In the genomic region with DNA sequence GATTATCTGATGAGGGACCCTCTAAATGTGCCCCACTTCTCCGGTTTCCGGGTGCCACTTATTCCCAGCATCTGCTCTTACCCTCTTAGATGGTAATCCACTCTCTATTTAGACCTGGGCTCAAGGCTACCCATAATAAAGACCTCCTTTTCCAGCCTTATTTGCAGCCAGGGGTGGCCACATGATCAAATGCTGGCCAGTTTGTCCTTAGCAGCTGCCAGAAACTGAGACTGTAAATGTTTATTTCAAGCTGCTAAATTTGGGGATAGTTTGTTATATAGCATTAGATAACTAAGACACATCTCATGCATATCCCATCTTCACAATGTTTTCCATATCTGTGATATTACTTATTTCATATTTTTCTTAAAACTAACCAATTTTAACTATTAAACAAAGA, we compare ENCODE assay signal across 32 cellular contexts. TPM values are rescaled to one million over a fixed set of nuclear protein-coding genes. Genes with fewer than 3 reads are reported as not detected.
"Had no signal": no experiment of that assay in that cellular context is flagged by ENCODE, and none has a peak within 500 bp of the region (broad histone marks: within the 10 kb centered on the region; RNA-seq: fewer than 3 reads in every experiment).

No MANE protein-coding gene starts in this region.

- H3K36me3 ChIP-seq: adrenal gland, cardiac muscle cell, colonic mucosa, ovary, right atrium auricular region, thoracic aorta, uterus had no signal

- H3K4me3 ChIP-seq: adrenal gland, body of pancreas, cardiac muscle cell, colonic mucosa, left lung, lower lobe of right lung, mucosa of descending colon, ovary, psoas muscle, right atrium auricular region, spleen, thoracic aorta, uterus had no signal

- H3K9me3 ChIP-seq: adrenal gland, body of pancreas, colonic mucosa, left lung, lower lobe of right lung, mucosa of descending colon, neutrophil, ovary, psoas muscle, right atrium auricular region, spleen, thoracic aorta, uterus had no signal

- H3K4me3 Mint-ChIP-seq: activated naive CD8-positive, alpha-beta T cell; nephron progenitor cell; T-helper 2 cell treated with Interferon-gamma antibody and Interleukin-4, amounts not matched to agents 5 μg/mL and 100 μg/mL, for 36 hours; type B pancreatic cell had no signal

- ATAC-seq: body of pancreas, left lung, lower lobe of right lung, mucosa of descending colon, psoas muscle had no signal

- H3K27ac Mint-ChIP-seq: activated naive CD8-positive, alpha-beta T cell; T-helper 2 cell treated with Interferon-gamma antibody and Interleukin-4, amounts not matched to agents 5 μg/mL and 100 μg/mL, for 36 hours; type B pancreatic cell had no signal

- H3K27me3 Mint-ChIP-seq: activated naive CD8-positive, alpha-beta T cell; type B pancreatic cell had no signal

- H3K9me3 Mint-ChIP-seq: nephron progenitor cell; T-helper 2 cell treated with Interferon-gamma antibody and Interleukin-4, amounts not matched to agents 5 μg/mL and 100 μg/mL, for 36 hours; type B pancreatic cell had no signal

- H3K27me3 ChIP-seq: adrenal gland, body of pancreas, cardiac muscle cell, colonic mucosa, left lung, neutrophil, ovary, right atrium auricular region, spleen, uterus had no signal

- FAIRE-seq: islet of Langerhans had no signal

- H3K4me1 ChIP-seq: adrenal gland, body of pancreas, colonic mucosa, lower lobe of right lung, psoas muscle, uterus had no signal

- DNase-seq: activated CD4-positive, alpha-beta T cell treated with anti-CD3 and anti-CD28 coated beads for 4 hours; activated CD4-positive, alpha-beta T cell treated with anti-CD3 and anti-CD28 coated beads, Interleukin-2, amount 50 U/mL, for 4 hours; activated CD4-positive, CD25-positive, alpha-beta regulatory T cell; activated effector memory CD4-positive, alpha-beta T cell treated with Interleukin-2 at 50 U/mL for 16 hours; activated naive CD4-positive, alpha-beta T cell treated with Interleukin-2 at 50 U/mL for 16 hours; adrenal gland; aorta; body of pancreas; cerebellar nuclear complex; colonic mucosa; effector memory CD4-positive, alpha-beta T cell; erythroblast; foreskin fibroblast; left lung; lower lobe of right lung; mesendoderm; mucosa of descending colon; nephron progenitor cell; ovary; psoas muscle; spleen; stimulated activated naive CD4-positive, alpha-beta T cell; T-helper 1 cell; uterus had no signal

- H3K27ac ChIP-seq: adrenal gland, body of pancreas, cardiac muscle cell, colonic mucosa, left lung, lower lobe of right lung, neutrophil, ovary, psoas muscle, right atrium auricular region, spleen, thoracic aorta had no signal

RNA-seq across cellular contexts. Expression of a gene that starts 35.3 kb away (rescaled TPM):
- total RNA-seq: right atrium auricular region had no signal
